Comparison of ENCODE assay signal across 8 cellular contexts in the genomic region with DNA sequence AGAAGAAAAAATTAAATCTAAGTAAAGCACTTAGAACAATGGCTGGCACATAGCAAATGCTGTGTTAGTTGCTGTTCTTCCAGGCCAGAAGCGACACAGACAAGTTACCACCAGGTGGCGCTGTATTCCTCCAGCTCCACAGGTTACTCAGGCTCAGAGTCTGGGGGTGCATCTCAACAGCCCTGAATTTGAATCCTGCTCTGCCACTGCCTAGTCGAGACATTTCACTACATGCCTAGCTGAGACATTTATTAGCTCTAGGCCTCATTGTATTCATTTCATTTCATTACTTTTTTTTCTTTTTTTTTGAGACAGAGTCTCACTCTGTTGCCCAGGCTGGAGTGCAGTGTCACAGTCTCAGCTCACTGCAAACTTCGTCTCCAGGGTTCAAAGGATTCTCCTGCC. TPM values are rescaled to one million over a fixed set of nuclear protein-coding genes. Genes with fewer than 3 reads are reported as not detected.
DNase-seq lines count a peak whose midpoint lies in the region; ATAC-seq and TF ChIP-seq lines count a peak whose summit lies in the region.

No MANE protein-coding gene starts in this region.

- TF ChIP-seq CTCF in fibroblast of villous mesenchyme (IDR thresholded peaks at IDR 0.05; ENCODE audit: insufficient read depth, low read depth, low read length): peak; percentile 86
- TF ChIP-seq CTCF in omental fat pad (IDR thresholded peaks at IDR 0.05): peak in 1 of 3 donors; percentile 7
- TF ChIP-seq CTCF in thoracic aorta (IDR thresholded peaks at IDR 0.05): peak; percentile 75

- no peaks in the 10 kb centered on the region for H3K9me3 Mint-ChIP-seq in activated T-helper 17 cell treated with anti-CD3 and anti-CD28 coated beads, Interleukin-2, amount 50 U/mL, for 72 hours

- peaks cover 11% of the 10 kb centered on the region for H3K4me1 Mint-ChIP-seq in activated T-helper 17 cell treated with anti-CD3 and anti-CD28 coated beads, Interleukin-2, amount 50 U/mL, for 72 hours

- H3K4me3 ChIP-seq in fibroblast of villous mesenchyme (ENCODE audit: low read depth, low read length) (no peak overlapping the region), thoracic aorta (no peak overlapping the region)

- no peaks in the 10 kb centered on the region for H3K9me3 ChIP-seq in thoracic aorta

- DNase-seq in CMK (ENCODE audit: low read depth) (peak; percentile 52), HuH-7.5 (ENCODE audit: low spot score) (peak; percentile 63), RPMI7951 (ENCODE audit: low read depth) (peak; percentile 65), fibroblast of villous mesenchyme (ENCODE audit: low read depth) (peak; percentile 80), omental fat pad (ENCODE audit: low spot score) (peak; percentile 75), thoracic aorta (ENCODE audit: low spot score) (peak; percentile 31)

- H3K36me3 ChIP-seq in thoracic aorta: no peaks in the 10 kb centered on the region

- H3K27me3 ChIP-seq in thoracic aorta (replicated peaks; ENCODE audit: insufficient read depth): no peaks in the 10 kb centered on the region

- peaks cover under 1% of the 10 kb centered on the region for H3K27me3 Mint-ChIP-seq in activated T-helper 17 cell treated with anti-CD3 and anti-CD28 coated beads, Interleukin-2, amount 50 U/mL, for 72 hours

- H3K4me1 ChIP-seq in thoracic aorta (ENCODE audit: control insufficient read depth in 1 of 2, low read depth in 2 of 2): no peaks in the 10 kb centered on the region

- H3K36me3 Mint-ChIP-seq in activated T-helper 17 cell treated with anti-CD3 and anti-CD28 coated beads, Interleukin-2, amount 50 U/mL, for 72 hours (ENCODE audit: low read depth): no peaks in the 10 kb centered on the region

- ATAC-seq in activated T-helper 17 cell treated with anti-CD3 and anti-CD28 coated beads, Interleukin-2, amount 50 U/mL, for 72 hours (replicated peaks): peak; percentile 75
- peak; percentile 28 for ATAC-seq in omental fat pad (ENCODE audit: low FRiP score)
- no peak for ATAC-seq in thoracic aorta (ENCODE audit: insufficient number of reproducible peaks, low FRiP score, low read depth)
- ATAC-seq in GM21529 (IDR thresholded peaks at IDR 0.05; ENCODE audit: unreplicated experiment): no peak

- no peak overlapping the region for H3K27ac Mint-ChIP-seq in activated T-helper 17 cell treated with anti-CD3 and anti-CD28 coated beads, Interleukin-2, amount 50 U/mL, for 72 hours

- H3K27ac ChIP-seq in thoracic aorta: no peak overlapping the region

- no peak overlapping the region for H3K4me3 Mint-ChIP-seq in activated T-helper 17 cell treated with anti-CD3 and anti-CD28 coated beads, Interleukin-2, amount 50 U/mL, for 72 hours

RNA-seq across cellular contexts. Expression of a gene that starts 16.4 kb away (rescaled TPM):
- not detected in 2 replicates for total RNA-seq in RPMI7951 (2014; rRNA removed; shearing (Covaris generic))
- total RNA-seq in activated T-helper 17 cell treated with anti-CD3 and anti-CD28 coated beads, Interleukin-2, amount 50 U/mL, for 72 hours: not detected
- total RNA-seq in fibroblast of villous mesenchyme (not detected in 2 replicates), omental fat pad (not detected), thoracic aorta (not detected)

Comparison
In these comparisons a context has a peak if more than half of its experiments do, and no peak if none do; other contexts are left out.
1. ATAC-seq: peak in activated T-helper 17 cell treated with anti-CD3 and anti-CD28 coated beads, Interleukin-2, amount 50 U/mL, for 72 hours (single experiment) and omental fat pad (single experiment); none in thoracic aorta (single experiment) and GM21529 (single experiment).
2. Peak in every context shown above with its lines, with median percentiles within 50 percentile points of each other: DNase-seq.